In genomic region chrX:43627669-43628068, GRCh38 we compare ENCODE assay signal across 20 cellular contexts.
"Had no signal": no experiment of that assay in that cellular context is flagged by ENCODE, and none has a peak within 500 bp of the region (broad histone marks: within the 10 kb centered on the region; RNA-seq: fewer than 3 reads in every experiment).

No MANE protein-coding gene starts in this region.

- H3K4me1 Mint-ChIP-seq: immature natural killer cell, natural killer cell had no signal

- H3K36me3 Mint-ChIP-seq: immature natural killer cell, natural killer cell, type B pancreatic cell had no signal

- ATAC-seq: left ventricle myocardium superior, lower lobe of right lung, natural killer cell, psoas muscle, right cardiac atrium had no signal

- DNase-seq: dorsolateral prefrontal cortex; effector CD4-positive, alpha-beta T cell; hypothalamus; immature natural killer cell; islet precursor cell; kidney glomerular epithelial cell; left ventricle myocardium superior; lower lobe of right lung; natural killer cell; occipital lobe; ovary; posterior cingulate gyrus; psoas muscle; right cardiac atrium; stimulated activated CD4-positive, alpha-beta T cell treated with anti-CD3 and anti-CD28 coated beads, Interleukin-15, amount 100 ng/mL, for 24 hours; stimulated activated CD4-positive, alpha-beta T cell treated with anti-CD3 and anti-CD28 coated beads, Interleukin-2, amount 100 ng/mL, for 48 hours; stimulated activated naive CD4-positive, alpha-beta T cell treated with Interleukin-2 at 50 U/mL for 16 hours; stomach; thyroid gland had no signal

- H3K4me3 Mint-ChIP-seq: immature natural killer cell, natural killer cell, type B pancreatic cell had no signal

- H3K27ac Mint-ChIP-seq: immature natural killer cell, natural killer cell, type B pancreatic cell had no signal

- H3K9me3 Mint-ChIP-seq: immature natural killer cell, natural killer cell, type B pancreatic cell had no signal

- H3K27me3 Mint-ChIP-seq: type B pancreatic cell had no signal
